In the genomic region with DNA sequence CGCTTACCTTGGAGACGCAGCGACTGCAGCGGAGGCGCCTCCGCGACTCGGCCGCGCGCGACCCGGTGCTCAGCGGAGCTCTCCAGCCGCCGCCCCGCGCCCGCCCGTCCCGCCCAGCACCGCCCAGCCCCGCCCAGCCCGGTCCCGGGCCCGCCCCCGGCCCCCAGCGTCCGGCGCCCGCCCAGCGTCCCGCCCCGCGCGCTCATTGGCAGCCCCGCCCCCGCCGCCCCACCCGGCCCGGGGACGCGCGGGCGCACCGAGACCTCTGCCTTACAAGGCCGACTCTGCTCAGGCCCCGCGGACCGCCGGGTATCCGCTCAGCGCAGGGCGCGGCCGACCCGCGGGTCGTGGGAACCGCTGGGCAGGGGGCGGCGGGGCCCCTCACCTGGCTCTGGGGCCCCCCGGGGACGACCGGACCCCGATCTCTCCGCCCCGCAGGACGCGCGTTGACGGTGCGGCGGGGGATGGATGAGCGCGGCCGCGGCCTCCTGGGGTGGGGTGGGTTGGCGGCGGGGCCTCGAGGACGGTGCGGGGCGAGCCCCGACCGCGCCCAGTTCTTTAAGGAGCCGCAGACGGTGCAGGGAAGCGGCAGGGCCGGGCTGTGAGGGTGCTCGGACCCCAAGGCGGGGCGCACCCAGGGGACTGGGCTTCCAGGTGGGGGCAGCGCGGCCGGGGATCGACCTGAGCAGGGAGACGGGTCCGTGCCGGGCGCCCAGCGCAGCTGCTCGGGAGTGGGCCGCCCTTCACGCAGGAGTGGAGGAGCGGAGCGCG, we compare ENCODE assay signal across 8 cellular contexts. TPM values are rescaled to one million over a fixed set of nuclear protein-coding genes. Genes with fewer than 3 reads are reported as not detected.
DNase-seq lines count a peak whose midpoint lies in the region; ATAC-seq, FAIRE-seq and TF ChIP-seq lines count a peak whose summit lies in the region.
"Not testable (repeated sequence)": the region's sequence is repeated elsewhere in the genome, so short reads cannot be mapped to it uniquely, and the experiment has no call there.

Gene TPPP, minus strand, starts transcription at position 82 of the 771 bp plus-strand sequence. CDS start 15,292 bp downstream, outside the sequence.

- H3K4me3 Mint-ChIP-seq in progenitor cell of endocrine pancreas (ENCODE audit: low read depth) = peak within 1 kb of the TSS; percentile 33

- not testable (repeated sequence) for H3K4me1 Mint-ChIP-seq in progenitor cell of endocrine pancreas (ENCODE audit: low read depth)

- CTCF ChIA-PET in GM12878 (lab: Yijun Ruan, JAX) = not testable (repeated sequence)

- TF ChIP-seq POLR2A in GM12891 (IDR thresholded peaks at IDR 0.05; ENCODE audit: low read depth, low read length); GM12878 (IDR thresholded peaks at IDR 0.05; ENCODE audit: low read depth, low read length): not testable (repeated sequence)
- peak in 1 of 2 donors; percentile 85 for TF ChIP-seq POLR2A in thyroid gland (IDR thresholded peaks at IDR 0.05)

- SMC1A ChIA-PET in GM12878 (lab: Charles Lee; ENCODE audit: uncharacterized antibody, unreplicated experiment) = not testable (repeated sequence)

- not testable (repeated sequence) for TF ChIP-seq EP300 in GM12878 (IDR thresholded peaks at IDR 0.05; ENCODE audit: borderline replicate concordance in 1 of 2, control insufficient read depth in 1 of 2, low read depth in 2 of 2, low read length in 2 of 2)

- ATAC-seq in HG02870 (IDR thresholded peaks at IDR 0.05; ENCODE audit: unreplicated experiment) (peak; percentile 67), GM12878 (peak; percentile 94)

- not testable (repeated sequence) for H3K27ac Mint-ChIP-seq in progenitor cell of endocrine pancreas

- not testable (repeated sequence) for H3K27me3 ChIP-seq in WERI-Rb-1 (ENCODE audit: insufficient read depth, low read depth, severe bottlenecking); GM12878 (replicated peaks in 1 of 2; ENCODE audit: control insufficient read depth in 2 of 2, insufficient read depth in 2 of 2, low read length in 1 of 2); thyroid gland

- 8% methylated on average over 25 of the region's 109 CpGs for WGBS in GM12878 (ENCODE audit: insufficient coverage, insufficient replicate concordance, low lambda C conversion rate, missing lambda C conversion rate)
- 0% methylated on average over 12 of the region's 109 CpGs; no CpG with 5 or more reads in 1 of the 2 donors for WGBS in thyroid gland, 2 donors

- not testable (repeated sequence) for BruUV-seq in GM12878 (replicated peaks; lab: Mats Ljungman, UMichigan)

- not testable (repeated sequence) for TF ChIP-seq RAD21 in GM12878 (IDR thresholded peaks at IDR 0.05; ENCODE audit: insufficient read depth, low read depth, low read length)

- not testable (repeated sequence) for H3K27me3 Mint-ChIP-seq in progenitor cell of endocrine pancreas

- DNase-seq in GM12891 (ENCODE audit: insufficient read length, low spot score) (peak; percentile 71), NCI-H2081 (lab: John Stamatoyannopoulos, UW) (peak; percentile 84 to 90), WERI-Rb-1 (peak; percentile 62), hippocampal formation (lab: John Stamatoyannopoulos, UW) (peak; percentile 74 to 97), progenitor cell of endocrine pancreas (ENCODE audit: low spot score, unreplicated experiment) (peak; percentile 73), thyroid gland (peak; percentile 87 to 90)
- not testable (repeated sequence) for DNase-seq in GM12878 (ENCODE audit: low read depth, low spot score)

- POLR2A ChIA-PET in GM12878 (lab: Charles Lee) = not testable (repeated sequence)

- TF ChIP-seq CTCF in WERI-Rb-1 (IDR thresholded peaks at IDR 0.05; ENCODE audit: low read depth, low read length); GM12878 (IDR thresholded peaks at IDR 0.05 in 2 of 3, conservative IDR thresholded peaks at IDR 0.05 in 1 of 3; ENCODE audit: control insufficient read depth in 2 of 3, extremely low read depth in 1 of 3, insufficient read depth in 1 of 3, low read depth in 3 of 3, low read length in 3 of 3); progenitor cell of endocrine pancreas (IDR thresholded peaks at IDR 0.05; ENCODE audit: unreplicated experiment); thyroid gland (IDR thresholded peaks at IDR 0.05): not testable (repeated sequence)

- H3K79me2 ChIP-seq in GM12878 (ENCODE audit: control insufficient read depth, insufficient read depth, low read length) = not testable (repeated sequence)

- H3K4me1 ChIP-seq in GM12878 (ENCODE audit: control insufficient read depth, insufficient read depth, low read length); thyroid gland: not testable (repeated sequence)

- H3K9me3 Mint-ChIP-seq in progenitor cell of endocrine pancreas (ENCODE audit: low read depth) = not testable (repeated sequence)

- intact Hi-C loops in GM12878 (cut with micrococcal nuclease; ENCODE audit: unreplicated experiment) = loop anchor here (5.0 kb wide), 1 partner anchor 89 kb away; the partner anchor contains the start of gene ZDHHC11B
- intact Hi-C loops in thyroid gland (cut with DNase I) = not testable (repeated sequence)

- in situ Hi-C loops in GM12878 (cut with MboI) = not testable (repeated sequence)

- not testable (repeated sequence) for H3K36me3 ChIP-seq in WERI-Rb-1; GM12878 (ENCODE audit: control insufficient read depth in 2 of 2, insufficient read depth in 2 of 2, low read length in 1 of 2); thyroid gland

- H4K20me1 ChIP-seq in GM12878 (ENCODE audit: control insufficient read depth, insufficient read depth) = not testable (repeated sequence)

- not testable (repeated sequence) for H3K36me3 Mint-ChIP-seq in progenitor cell of endocrine pancreas (ENCODE audit: insufficient read depth)

- not testable (repeated sequence) for H3K27ac ChIP-seq in WERI-Rb-1; GM12878 (ENCODE audit: control insufficient read depth, insufficient read depth)
- peak within 1 kb of the TSS in 2 of 3 donors; percentile 52 to 58 for H3K27ac ChIP-seq in thyroid gland

- H2AFZ ChIP-seq in GM12878 (ENCODE audit: control insufficient read depth, low read depth, low read length) = not testable (repeated sequence)

- not testable (repeated sequence) for FAIRE-seq in GM12891 (lab: Jason Lieb, UNC); GM12878 (lab: Jason Lieb, UNC)

- peak within 1 kb of the TSS; percentile 17; the same call in 1 of the 2 replicates for H3K4me2 ChIP-seq in GM12878 (ENCODE audit: control insufficient read depth, insufficient read depth)

- RAD21 ChIA-PET in GM12878 (lab: Charles Lee; ENCODE audit: unreplicated experiment) = not testable (repeated sequence)

- H3K4me3 ChIP-seq in WERI-Rb-1 (ENCODE audit: low read depth, low read length) (peak within 1 kb of the TSS; percentile 25; the same call in 1 of the 2 replicates), thyroid gland (replicated peaks in 1 of 3) (peak within 1 kb of the TSS in 1 of 3 donors; percentile 81)
- not testable (repeated sequence) for H3K4me3 ChIP-seq in GM12878

- H3K9ac ChIP-seq in GM12878 (ENCODE audit: control insufficient read depth, insufficient read depth, low read length) = not testable (repeated sequence)

- not testable (repeated sequence) for H3K9me3 ChIP-seq in WERI-Rb-1 (ENCODE audit: severe bottlenecking); GM12878 (replicated peaks; ENCODE audit: control insufficient read depth, insufficient read depth, low read length); thyroid gland

TF ChIP-seq in GM12878, 131 proteins besides CTCF, POLR2A, EP300 and RAD21:
- 0 out of 2 replicates have a peak, but pooled peaks have one; percentile 13 for TF ChIP-seq IKZF1 (conservative IDR thresholded peaks at IDR 0.05)
TF ChIP-seq in GM12878: peak in this region for 1; not testable (repeated sequence) for 130.

RNA-seq across cellular contexts. Expression of gene TPPP, which starts in this region (rescaled TPM):
- polyA plus RNA-seq in GM12891 (2012; ENCODE audit: low read depth, missing spikeins) = 0.09 TPM
- total RNA-seq in GM12878 (2013; cell fraction: nucleolus; rRNA removed) = 0.38 and 0.39 TPM in 2 replicates
- under 0.01 TPM in 1 of 2 replicates, not detected in the other for total RNA-seq in GM12878 (2014; rRNA removed)
- total RNA-seq in GM12878 (2014; rRNA removed; fragmentation: Illumina TruSeq; extraction: Trizol) = 0.04 TPM in 1 of 2 replicates, not detected in the other
- 0.03 TPM in 1 of 2 replicates, not detected in the other for total RNA-seq in GM12878 (2021)
- polyA plus RNA-seq in GM12878 (2011; ENCODE audit: low read depth) = 0.18 TPM
- 0.01 and 0.07 TPM in 2 replicates for polyA plus RNA-seq in GM12878 (2011; rRNA removed)
- polyA plus RNA-seq in GM12878 (2011; cell fraction: cytosol; rRNA removed) = 0.12 and 0.13 TPM in 2 replicates
- 0.16 and 0.19 TPM in 2 replicates for polyA plus RNA-seq in GM12878 (2011; cell fraction: nucleus; rRNA removed)
- polyA plus RNA-seq in GM12878 (2012) = 0.29 and 0.32 TPM in 2 replicates
- 0.01 TPM in 1 of 2 replicates, not detected in the other for polyA plus RNA-seq in GM12878 (2014; fragmentation: Illumina TruSeq; extraction: Trizol)
- not detected for polyA plus RNA-seq in GM12878 (2014; fragmentation: Nextera tagmentation; extraction: Ambion mirVana)
- not detected in 2 replicates for polyA plus RNA-seq in GM12878 (2014; rRNA removed)
- under 1 TPM; 0.03 to 0.24 TPM for polyA plus RNA-seq in GM12878 (2016; fragmentation: Nextera tagmentation; extraction: Ambion mirVana)
- 0.05 and 0.15 TPM in 2 replicates for polyA minus RNA-seq in GM12878 (2011; rRNA and poly(A)+ RNA removed)
- polyA minus RNA-seq in GM12878 (2011; cell fraction: cytosol; rRNA and poly(A)+ RNA removed) = not detected in 2 replicates
- under 0.01 and 0.10 TPM in 2 replicates for polyA minus RNA-seq in GM12878 (2011; cell fraction: nucleus; rRNA and poly(A)+ RNA removed)
- total RNA-seq in progenitor cell of endocrine pancreas = 2.6 and 2.9 TPM in 2 replicates
- 10 to 100 TPM in 1 of 4 donors, 1 to 10 TPM in 3; 7.2 to 11.1 (median 8.4) TPM for total RNA-seq in thyroid gland

Comparison
In these comparisons a context has a peak if more than half of its experiments do, and no peak if none do; other contexts are left out.
1. Peak in ATAC-seq and H3K4me2 ChIP-seq in GM12878; RNA of the gene not detected or under 1 TPM.